ENCODE assay signal across 10 cellular contexts in genomic region chr3:71131893-71132314, GRCh38.
DNase-seq lines count a peak whose midpoint lies in the region; ATAC-seq, FAIRE-seq and TF ChIP-seq lines count a peak whose summit lies in the region.
"Had no signal": no experiment of that assay in that cellular context is flagged by ENCODE, and none has a peak within 500 bp of the region (broad histone marks: within the 10 kb centered on the region; RNA-seq: fewer than 3 reads in every experiment).

No MANE protein-coding gene starts in this region.

- H3K27ac ChIP-seq in OCI-LY3 (ENCODE audit: low read length) (peak overlapping the region; percentile 95), fibroblast of lung (ENCODE audit: insufficient read depth, low read length) (peak overlapping the region; percentile 87), pancreas (peak overlapping the region; percentile 71 to 90 (median 82))

- intact Hi-C loops in pancreas (cut with DNase I), result no loop called here

- ATAC-seq in pancreas, result no peak
- no peak for ATAC-seq in GM21526 (IDR thresholded peaks at IDR 0.05; ENCODE audit: low FRiP score, unreplicated experiment)
- ATAC-seq: HCT116 had no signal

- H2AFZ ChIP-seq in OCI-LY3 (ENCODE audit: low read depth, low read length) (0 out of 2 replicates have a peak overlapping the region, but pooled peaks have one; percentile 2), fibroblast of lung (ENCODE audit: low read length) (peak overlapping the region; percentile 19)

- H3K27me3 ChIP-seq in OCI-LY3 (ENCODE audit: low read depth, low read length), result no peaks in the 10 kb centered on the region
- H3K27me3 ChIP-seq in fibroblast of lung (ENCODE audit: control insufficient read depth, insufficient read depth, low read length), result no peaks in the 10 kb centered on the region
- no peaks in the 10 kb centered on the region for H3K27me3 ChIP-seq in pancreas
- H3K27me3 ChIP-seq in BE2C, result no peaks in the 10 kb centered on the region

- DNase-seq in COLO668 (lab: John Stamatoyannopoulos, UW; ENCODE audit: unreplicated experiment), result peak; percentile 32
- DNase-seq in fibroblast of lung (ENCODE audit: low read depth in 2 of 2), result no peak
- DNase-seq in pancreas, result no peak
- no peak for DNase-seq in stimulated activated CD4-positive, alpha-beta T cell treated with anti-CD3 and anti-CD28 coated beads, Interleukin-12 subunit alpha, Interleukin-12 subunit beta, amount 100 ng/mL, for 4 hours
- DNase-seq in T1000 (lab: John Stamatoyannopoulos, UW), result no peak
- no peak for DNase-seq in BE2C
- DNase-seq: stimulated activated CD4-positive, alpha-beta T cell treated with anti-CD3 and anti-CD28 coated beads, Interleukin-4, amount 100 ng/mL, for 4 hours had no signal

- peaks cover 17% of the 10 kb centered on the region for H3K36me3 ChIP-seq in OCI-LY3 (replicated peaks; ENCODE audit: low read depth, low read length)
- no peaks in the 10 kb centered on the region for H3K36me3 ChIP-seq in fibroblast of lung (ENCODE audit: control insufficient read depth, insufficient read depth, low read length)
- H3K36me3 ChIP-seq in pancreas, result no peaks in the 10 kb centered on the region
- no peaks in the 10 kb centered on the region for H3K36me3 ChIP-seq in BE2C

- H3K4me3 ChIP-seq in OCI-LY3 (ENCODE audit: low read length) (peak overlapping the region; percentile 86), fibroblast of lung (replicated peaks in 1 of 4; ENCODE audit: control extremely low read depth in 1 of 4, insufficient read depth in 1 of 4, low read depth in 3 of 4, low read length in 4 of 4) (peak overlapping the region in 1 of 4 experiments; percentile 61), pancreas (no peak overlapping the region), BE2C (ENCODE audit: low read depth, low read length) (no peak overlapping the region)

- H3K79me2 ChIP-seq in OCI-LY3 (ENCODE audit: low read length), result peaks cover 77% of the 10 kb centered on the region
- peaks cover 32% of the 10 kb centered on the region for H3K79me2 ChIP-seq in fibroblast of lung (ENCODE audit: control insufficient read depth, insufficient read depth, low read length)

- H3K4me2 ChIP-seq in OCI-LY3 (ENCODE audit: low read length) (peak overlapping the region; percentile 91), fibroblast of lung (ENCODE audit: extremely low read depth, insufficient read depth, low read length) (peak overlapping the region; percentile 89)

- H3K9me3 ChIP-seq in OCI-LY3 (ENCODE audit: insufficient read depth, low read length) (no peaks in the 10 kb centered on the region), fibroblast of lung (ENCODE audit: control insufficient read depth, insufficient read depth, low read depth, low read length) (no peaks in the 10 kb centered on the region), pancreas (no peaks in the 10 kb centered on the region), BE2C (no peaks in the 10 kb centered on the region)

- peaks cover 62% of the 10 kb centered on the region for H3K4me1 ChIP-seq in OCI-LY3 (ENCODE audit: low read length)
- peaks cover 10% of the 10 kb centered on the region for H3K4me1 ChIP-seq in fibroblast of lung (ENCODE audit: control insufficient read depth, extremely low read depth, insufficient read depth, low read length)
- peaks cover 34 to 61% (median 39%) of the 10 kb centered on the region in 3 donors for H3K4me1 ChIP-seq in pancreas
- H3K4me1 ChIP-seq in BE2C, result peaks cover 16% of the 10 kb centered on the region

- H4K20me1 ChIP-seq in OCI-LY3 (ENCODE audit: insufficient read depth, low read length) (no peaks in the 10 kb centered on the region), fibroblast of lung (ENCODE audit: control insufficient read depth, extremely low read depth, insufficient read depth, low read length) (no peaks in the 10 kb centered on the region)

- 62 to 68% methylated on average over 5 of the region's 5 CpGs for WGBS in pancreas, 2 donors

- TF ChIP-seq CTCF in OCI-LY3 (IDR thresholded peaks at IDR 0.05; ENCODE audit: low read depth, low read length), result peak; percentile 6; the same call in 1 of the 2 replicates
- no peak for TF ChIP-seq CTCF in fibroblast of lung (conservative IDR thresholded peaks at IDR 0.05 in 1 of 2, IDR thresholded peaks at IDR 0.05 in 1 of 2; ENCODE audit: low read depth in 1 of 2, low read length in 2 of 2)
- TF ChIP-seq CTCF in pancreas (IDR thresholded peaks at IDR 0.05), result no peak
- TF ChIP-seq CTCF in BE2C (IDR thresholded peaks at IDR 0.05; ENCODE audit: low read depth, low read length), result no peak

- FAIRE-seq in pancreas (lab: Jason Lieb, UNC), result no peak

- H3K9ac ChIP-seq in OCI-LY3 (ENCODE audit: low read length) (peak overlapping the region; percentile 98), fibroblast of lung (ENCODE audit: insufficient read depth, low read length) (peak overlapping the region; percentile 30)
